In the genomic region with DNA sequence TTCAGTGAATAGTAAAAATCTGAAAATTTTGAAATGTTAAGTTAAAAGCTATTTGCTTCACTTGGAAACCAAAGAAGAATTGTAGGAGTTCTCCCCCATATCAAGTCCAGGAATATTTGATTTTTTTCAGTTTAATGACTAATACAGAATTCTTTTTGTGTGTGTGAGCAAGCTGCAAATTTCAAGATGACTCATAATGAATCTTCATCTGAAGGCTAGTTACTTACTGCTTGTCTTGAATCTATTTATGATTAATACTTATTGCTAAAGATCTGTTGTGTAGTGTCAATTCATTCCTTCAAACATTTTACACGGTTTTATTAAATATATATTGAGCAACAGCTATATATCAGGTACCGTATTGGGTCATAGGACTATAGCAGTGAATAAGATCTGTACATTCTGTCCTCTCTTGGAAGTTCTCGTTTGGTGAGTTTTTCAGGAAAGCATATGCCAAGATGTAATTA, we compare ENCODE assay signal across 12 cellular contexts. TPM values are rescaled to one million over a fixed set of nuclear protein-coding genes. Genes with fewer than 3 reads are reported as not detected.
A peak's percentile ranks its signal among the peaks of the same experiment; 100 is the strongest.
DNase-seq lines count a peak whose midpoint lies in the region; ATAC-seq and FAIRE-seq lines count a peak whose summit lies in the region.
"Had no signal": no experiment of that assay in that cellular context is flagged by ENCODE, and none has a peak within 500 bp of the region (broad histone marks: within the 10 kb centered on the region; RNA-seq: fewer than 3 reads in every experiment).

No MANE protein-coding gene starts in this region.

- DNase-seq in HTR-8/SVneo (ENCODE audit: insufficient read length, low spot score) (peak; percentile 55), dermis blood vessel endothelial cell (peak; percentile 60), renal cortical epithelial cell (ENCODE audit: low read depth) (peak; percentile 93), frontal cortex (ENCODE audit: low spot score in 2 of 2) (no peak), NCI-H2227 (lab: John Stamatoyannopoulos, UW; ENCODE audit: unreplicated experiment) (no peak)
- DNase-seq: activated CD4-positive, alpha-beta T cell treated with anti-CD3 and anti-CD28 coated beads, Interleukin-2, amount 50 U/mL, for 48 hours; SJCRH30; substantia nigra had no signal

- no peak for FAIRE-seq in HTR-8/SVneo (lab: Jason Lieb, UNC)
- no peak for FAIRE-seq in frontal cortex (lab: Jason Lieb, UNC)
- FAIRE-seq: G401.6 had no signal

- ATAC-seq in GM18858 (IDR thresholded peaks at IDR 0.05; ENCODE audit: unreplicated experiment) (peak; percentile 48), HG03280 (IDR thresholded peaks at IDR 0.05; ENCODE audit: unreplicated experiment) (no peak), HG03045 (IDR thresholded peaks at IDR 0.05; ENCODE audit: unreplicated experiment) (no peak)

RNA-seq across cellular contexts. Expression of a gene that starts 47.8 kb away (rescaled TPM):
- total RNA-seq in dermis blood vessel endothelial cell (430 and 571 TPM in 2 replicates), renal cortical epithelial cell (1.6 and 4.3 TPM in 2 replicates), frontal cortex (3.3 TPM)

Comparison
In these comparisons a context has a peak if more than half of its experiments do, and no peak if none do; other contexts are left out.
1. DNase-seq: peak in HTR-8/SVneo (single experiment), dermis blood vessel endothelial cell (single experiment) and renal cortical epithelial cell (single experiment); none in frontal cortex (0 of 2) and NCI-H2227 (single experiment).
2. RNA of a gene that starts 47.8 kb away (total RNA-seq): 430 to 571 TPM in dermis blood vessel endothelial cell; 1.6 to 4.3 TPM in renal cortical epithelial cell and 3.3 TPM in frontal cortex (single experiment); every median in the first group is over 10 times any median in the second.